ENCODE assay signal across 18 cellular contexts in genomic region chr16:608019-608418, GRCh38. TPM values are rescaled to one million over a fixed set of nuclear protein-coding genes. Genes with fewer than 3 reads are reported as not detected.
A peak's percentile ranks its signal among the peaks of the same experiment; 100 is the strongest.
DNase-seq lines count a peak whose midpoint lies in the region; ATAC-seq lines count a peak whose summit lies in the region.
"Had no signal": no experiment of that assay in that cellular context is flagged by ENCODE, and none has a peak within 500 bp of the region (broad histone marks: within the 10 kb centered on the region; RNA-seq: fewer than 3 reads in every experiment).

No MANE protein-coding gene starts in this region.

- H3K9me3 Mint-ChIP-seq in activated naive CD4-positive, alpha-beta T cell treated with anti-CD3 and anti-CD28 coated beads, Interleukin-2, amount 50 U/mL, for 72 hours, result no peaks in the 10 kb centered on the region
- H3K9me3 Mint-ChIP-seq: central memory CD8-positive, alpha-beta T cell; effector memory CD8-positive, alpha-beta T cell had no signal

- H3K27ac Mint-ChIP-seq in activated naive CD4-positive, alpha-beta T cell treated with anti-CD3 and anti-CD28 coated beads, Interleukin-2, amount 50 U/mL, for 72 hours, result peak overlapping the region; percentile 9 to 69
- H3K27ac Mint-ChIP-seq: effector memory CD8-positive, alpha-beta T cell; mesothelial cell of epicardium had no signal

- no peak overlapping the region for H3K4me3 ChIP-seq in H7 (ENCODE audit: insufficient read depth, low read depth, low read length)
- H3K4me3 ChIP-seq: HAP-1, SK-N-MC, transverse colon had no signal

- H3K36me3 Mint-ChIP-seq in activated naive CD4-positive, alpha-beta T cell treated with anti-CD3 and anti-CD28 coated beads, Interleukin-2, amount 50 U/mL, for 72 hours, result no peaks in the 10 kb centered on the region

- ATAC-seq in activated naive CD4-positive, alpha-beta T cell treated with anti-CD3 and anti-CD28 coated beads, Interleukin-2, amount 50 U/mL, for 72 hours, result peak; percentile 91 to 97
- ATAC-seq: effector memory CD8-positive, alpha-beta T cell; PC-3 had no signal

- H3K27me3 ChIP-seq in H7 (ENCODE audit: control insufficient read depth, insufficient read depth, low read length), result no peaks in the 10 kb centered on the region
- H3K27me3 ChIP-seq: BE2C, transverse colon had no signal

- DNase-seq in H7 (peak; percentile 75), NCI-H146 treated with DMSO at 0.1 percent for 48 hours (lab: John Stamatoyannopoulos, UW; ENCODE audit: unreplicated experiment) (peak; percentile 82), SIG-M5 (lab: John Stamatoyannopoulos, UW) (no peak), CD1c-positive myeloid dendritic cell (ENCODE audit: extremely low spot score) (no peak)
- peak; percentile 32 to 80 for DNase-seq in activated naive CD4-positive, alpha-beta T cell treated with anti-CD3 and anti-CD28 coated beads, Interleukin-2, amount 50 U/mL, for 72 hours (ENCODE audit: low spot score in 2 of 2)
- peak; percentile 85 for DNase-seq in stimulated activated CD4-positive, alpha-beta T cell treated with anti-CD3 and anti-CD28 coated beads, Interleukin-1b, Interleukin-23, amount 100 ng/mL, for 48 hours
- no peak for DNase-seq in activated effector memory CD4-positive, alpha-beta T cell treated with Interleukin-2 at 50 U/mL for 16 hours
- DNase-seq: BE2C; effector memory CD8-positive, alpha-beta T cell; hippocampal formation; NCI-H1436; NCI-H510A; PC-3; transverse colon had no signal

- no peaks in the 10 kb centered on the region for H3K36me3 ChIP-seq in H7 (replicated peaks; ENCODE audit: control insufficient read depth, insufficient read depth, low read length)
- H3K36me3 ChIP-seq: BE2C, HAP-1, transverse colon had no signal

RNA-seq across cellular contexts. Expression of gene RAB40C, which starts 18.2 kb away (rescaled TPM):
- 26.3 and 26.4 TPM in 2 replicates for total RNA-seq in H7 (2014; rRNA removed; shearing (Covaris generic))
- total RNA-seq in activated naive CD4-positive, alpha-beta T cell treated with anti-CD3 and anti-CD28 coated beads, Interleukin-2, amount 50 U/mL, for 72 hours, result 10 to 100 TPM; 12.1 to 13.0 TPM

RNA-seq across cellular contexts. Expression of gene WFIKKN1, which starts 22.8 kb away (rescaled TPM):
- 4.5 and 5.5 TPM in 2 replicates for total RNA-seq in H7 (2014; rRNA removed; shearing (Covaris generic))
- total RNA-seq in activated naive CD4-positive, alpha-beta T cell treated with anti-CD3 and anti-CD28 coated beads, Interleukin-2, amount 50 U/mL, for 72 hours, result under 1 TPM; 0.33 to 0.71 TPM

RNA-seq across cellular contexts. Expression of gene METTL26, which starts 28.1 kb away (rescaled TPM):
- 129 and 135 TPM in 2 replicates for total RNA-seq in H7 (2014; rRNA removed; shearing (Covaris generic))
- 100 to 1,000 TPM in 1 of 2 donors, 10 to 100 TPM in 1; 47.2 to 120 TPM for total RNA-seq in activated naive CD4-positive, alpha-beta T cell treated with anti-CD3 and anti-CD28 coated beads, Interleukin-2, amount 50 U/mL, for 72 hours

RNA-seq across cellular contexts. Expression of gene MCRIP2, which starts 33.6 kb away (rescaled TPM):
- 71.5 and 83.1 TPM in 2 replicates for total RNA-seq in H7 (2014; rRNA removed; shearing (Covaris generic))
- 10 to 100 TPM; 33.7 to 52.0 TPM for total RNA-seq in activated naive CD4-positive, alpha-beta T cell treated with anti-CD3 and anti-CD28 coated beads, Interleukin-2, amount 50 U/mL, for 72 hours

RNA-seq across cellular contexts. Expression of gene PIGQ, which starts 38.3 kb away (rescaled TPM):
- total RNA-seq in H7 (2014; rRNA removed; shearing (Covaris generic)), result 42.2 and 44.6 TPM in 2 replicates
- 10 to 100 TPM; 21.9 to 24.2 TPM for total RNA-seq in activated naive CD4-positive, alpha-beta T cell treated with anti-CD3 and anti-CD28 coated beads, Interleukin-2, amount 50 U/mL, for 72 hours

Comparison
In these comparisons a context has a peak if more than half of its experiments do, and no peak if none do; other contexts are left out.
1. DNase-seq: peak in H7 (single experiment), NCI-H146 treated with DMSO at 0.1 percent for 48 hours (single experiment), activated naive CD4-positive, alpha-beta T cell treated with anti-CD3 and anti-CD28 coated beads, Interleukin-2, amount 50 U/mL, for 72 hours (2 of 2) and stimulated activated CD4-positive, alpha-beta T cell treated with anti-CD3 and anti-CD28 coated beads, Interleukin-1b, Interleukin-23, amount 100 ng/mL, for 48 hours (single experiment); none in activated effector memory CD4-positive, alpha-beta T cell treated with Interleukin-2 at 50 U/mL for 16 hours (single experiment), SIG-M5 (single experiment) and CD1c-positive myeloid dendritic cell (single experiment).